Comparison of ENCODE assay signal across 10 cellular contexts in the genomic region with DNA sequence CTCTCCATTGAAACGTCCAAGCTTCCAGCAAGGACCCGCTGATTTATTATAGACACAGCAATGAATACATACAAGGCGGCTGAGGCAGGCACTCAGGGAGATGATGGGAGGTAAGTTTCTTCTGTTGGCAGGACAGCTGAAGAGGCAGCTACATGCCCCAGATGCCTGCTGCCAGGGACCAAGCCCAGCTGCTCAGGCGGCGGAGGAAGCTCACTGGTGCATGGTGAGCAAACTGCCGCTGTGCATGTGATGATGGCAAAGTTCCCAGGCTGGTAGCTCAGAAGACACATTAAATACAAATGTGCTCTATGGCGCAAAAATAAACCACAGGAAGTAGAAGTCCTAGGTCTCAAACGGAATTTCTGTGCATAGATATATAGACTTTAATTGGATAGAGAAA. TPM values are rescaled to one million over a fixed set of nuclear protein-coding genes. Genes with fewer than 3 reads are reported as not detected.
DNase-seq lines count a peak whose midpoint lies in the region; FAIRE-seq and TF ChIP-seq lines count a peak whose summit lies in the region.
"Had no signal": no experiment of that assay in that cellular context is flagged by ENCODE, and none has a peak within 500 bp of the region (broad histone marks: within the 10 kb centered on the region; RNA-seq: fewer than 3 reads in every experiment).

No MANE protein-coding gene starts in this region.

- H3K9me3 ChIP-seq in A673 (ENCODE audit: low read depth, low read length, poor library complexity, severe bottlenecking) = no peaks in the 10 kb centered on the region

- CTCF ChIA-PET in A673 (lab: Charles Lee) = no interaction called here

- DNase-seq in A673 (ENCODE audit: low spot score) = peak; percentile 17
- no peak for DNase-seq in GM12891 (ENCODE audit: insufficient read length, low spot score)
- peak; percentile 75 to 92 for DNase-seq in NCI-H446 (lab: John Stamatoyannopoulos, UW)
- peak; percentile 8 to 9 for DNase-seq in hippocampal formation (lab: John Stamatoyannopoulos, UW)
- no peak for DNase-seq in cortex of kidney (lab: John Stamatoyannopoulos, UW)
- no peak for DNase-seq in central memory CD4-positive, alpha-beta T cell
- no peak for DNase-seq in stimulated activated CD4-positive, alpha-beta T cell treated with anti-CD3 and anti-CD28 coated beads, Interleukin-4, amount 100 ng/mL, for 1 hour
- DNase-seq in midbrain (lab: John Stamatoyannopoulos, UW) = no peak

- no peak overlapping the region for H3K27ac ChIP-seq in A673 (ENCODE audit: low read depth, low read length, poor library complexity, severe bottlenecking)

- intact Hi-C loops in A673 (cut with micrococcal nuclease; ENCODE audit: unreplicated experiment) = no loop called here

- no peak for TF ChIP-seq POLR2A in GM12891 (IDR thresholded peaks at IDR 0.05; ENCODE audit: low read depth, low read length)

- POLR2A ChIA-PET in A673 (lab: Charles Lee; ENCODE audit: low non-redundant PET) = no interaction called here

- H3K36me3 ChIP-seq in A673 (ENCODE audit: insufficient read depth, low read length, poor library complexity, severe bottlenecking) = no peaks in the 10 kb centered on the region

- H3K27me3 ChIP-seq in A673 (replicated peaks; ENCODE audit: insufficient read depth, low read depth, low read length, poor library complexity) = peaks cover 26% of the 10 kb centered on the region

- no peak for TF ChIP-seq CTCF in A673 (conservative IDR thresholded peaks at IDR 0.05; ENCODE audit: low read depth, low read length)

- no TSS peak for BruUV-seq in A673 (replicated peaks; lab: Mats Ljungman, UMichigan)

- no peaks in the 10 kb centered on the region for H3K4me1 ChIP-seq in A673 (ENCODE audit: insufficient read depth, low read length, poor library complexity, severe bottlenecking)

- H3K4me3 ChIP-seq in A673 (ENCODE audit: low read depth, low read length, poor library complexity, severe bottlenecking) = no peak overlapping the region

- FAIRE-seq in GM12891 (lab: Jason Lieb, UNC) = peak; percentile 89

TF ChIP-seq in GM12891, 5 proteins besides CTCF, POLR2A, EP300 and RAD21:
- TF ChIP-seq PAX5 (IDR thresholded peaks at IDR 0.05; ENCODE audit: insufficient read depth, low read length, severe bottlenecking) (no peak), TAF1 (IDR thresholded peaks at IDR 0.05; ENCODE audit: low read depth, low read length) (no peak), SPI1 (IDR thresholded peaks at IDR 0.05; ENCODE audit: low read depth, low read length) (no peak), POLR2AphosphoS5 (IDR thresholded peaks at IDR 0.05; ENCODE audit: low read depth, low read length) (no peak), POU2F2 (IDR thresholded peaks at IDR 0.05; ENCODE audit: low read depth, low read length) (no peak)
TF ChIP-seq in GM12891: peak in this region for 0.

RNA-seq across cellular contexts. Expression of a gene that starts 2.3 kb away (rescaled TPM):
- not detected in 2 replicates for total RNA-seq in A673 (2021)
- not detected for polyA plus RNA-seq in GM12891 (2012; ENCODE audit: low read depth, missing spikeins)
- total RNA-seq: T-helper 2 cell treated with Interferon-gamma antibody and Interleukin-4, amounts not matched to agents 100 ng/mL and 5 ng/mL, for 36 hours had no signal
- polyA plus RNA-seq: liver had no signal

RNA-seq across cellular contexts. Expression of a gene that starts 35.1 kb away (rescaled TPM):
- not detected in 2 replicates for total RNA-seq in A673 (2021)
- polyA plus RNA-seq in GM12891 (2012; ENCODE audit: low read depth, missing spikeins) = 92.6 TPM
- total RNA-seq: T-helper 2 cell treated with Interferon-gamma antibody and Interleukin-4, amounts not matched to agents 100 ng/mL and 5 ng/mL, for 36 hours had no signal

RNA-seq across cellular contexts. Expression of a gene that starts 52.3 kb away (rescaled TPM):
- not detected in 2 replicates for total RNA-seq in A673 (2021)
- not detected for polyA plus RNA-seq in GM12891 (2012; ENCODE audit: low read depth, missing spikeins)
- total RNA-seq: liver; T-helper 2 cell treated with Interferon-gamma antibody and Interleukin-4, amounts not matched to agents 100 ng/mL and 5 ng/mL, for 36 hours had no signal
- polyA plus RNA-seq: liver had no signal

Comparison
In these comparisons a context has a peak if more than half of its experiments do, and no peak if none do; other contexts are left out.
1. DNase-seq: peak in A673 (single experiment), NCI-H446 (2 of 2) and hippocampal formation (2 of 2); none in GM12891 (single experiment), cortex of kidney (single experiment), central memory CD4-positive, alpha-beta T cell (single experiment), stimulated activated CD4-positive, alpha-beta T cell treated with anti-CD3 and anti-CD28 coated beads, Interleukin-4, amount 100 ng/mL, for 1 hour (single experiment) and midbrain (single experiment).